8 cellular contexts compared by ENCODE assay signal in the genomic region with DNA sequence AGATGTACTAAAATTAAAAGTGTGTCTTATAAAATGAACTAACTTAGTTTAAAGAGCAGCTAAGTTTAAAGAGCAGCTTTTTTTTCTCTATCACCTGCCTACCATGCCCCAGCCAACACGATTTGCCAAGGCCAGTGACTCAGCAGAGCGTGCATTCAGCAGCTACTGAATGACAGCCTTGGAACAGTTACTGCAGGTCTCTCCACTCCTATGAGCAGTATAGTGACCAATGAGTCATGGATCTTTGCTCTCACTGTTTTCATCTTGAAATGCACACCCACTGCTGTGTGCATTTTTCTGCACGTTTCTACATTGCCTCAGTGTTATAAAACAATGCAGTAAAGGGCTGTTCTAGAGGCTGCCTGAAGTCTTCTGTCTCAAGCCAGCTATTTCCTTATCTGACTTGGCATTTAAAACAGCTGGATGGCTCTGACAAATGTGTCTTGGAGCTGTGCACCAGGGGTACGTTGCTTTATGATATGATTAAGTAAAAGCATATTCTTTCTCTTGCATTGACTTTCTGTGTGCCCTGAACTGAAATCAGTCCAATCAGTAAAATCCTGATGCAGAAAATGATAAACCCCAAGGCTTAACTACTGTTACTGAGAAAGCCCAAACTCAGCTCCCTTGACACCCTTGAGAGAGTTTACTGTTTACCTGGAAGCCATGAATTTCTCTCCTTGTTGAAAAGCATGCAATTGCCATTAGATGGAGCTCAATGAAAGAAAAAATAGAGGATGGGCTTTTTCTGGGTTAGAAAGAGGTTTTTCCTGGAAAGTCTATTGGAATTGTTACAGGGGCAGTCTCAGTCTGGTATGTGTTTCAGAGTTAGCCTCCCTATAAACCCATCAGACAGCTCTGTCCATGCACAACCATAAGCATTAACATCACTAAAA.
DNase-seq lines count a peak whose midpoint lies in the region; ATAC-seq and TF ChIP-seq lines count a peak whose summit lies in the region.

No MANE protein-coding gene starts in this region.

- peaks cover 26% of the 10 kb centered on the region for H3K4me1 ChIP-seq in GM23338 (ENCODE audit: insufficient read depth)

- no peaks in the 10 kb centered on the region for H3K36me3 ChIP-seq in GM23338 (ENCODE audit: insufficient read depth)

- TF ChIP-seq CTCF in GM23338 (conservative IDR thresholded peaks at IDR 0.05; ENCODE audit: low read depth in 2 of 2) (no peak; a peak in 1 of 4 replicates), fibroblast of mammary gland (conservative IDR thresholded peaks at IDR 0.05; ENCODE audit: control insufficient read depth, insufficient read depth, low read depth, low read length) (peak; percentile 12)

- H3K79me2 ChIP-seq in GM23338 (replicated peaks; ENCODE audit: insufficient read depth), result no peaks in the 10 kb centered on the region

- peak overlapping the region; percentile 65; the same call in 1 of the 2 replicates for H3K27ac Mint-ChIP-seq in GM23338

- H2AFZ ChIP-seq in GM23338, result peak overlapping the region; percentile 90; the same call in 1 of the 2 replicates

- no peaks in the 10 kb centered on the region for H3K27me3 ChIP-seq in GM23338 (ENCODE audit: insufficient read depth)

- H3K9me2 ChIP-seq in GM23338 (ENCODE audit: insufficient read depth), result no peaks in the 10 kb centered on the region; the same call in 1 of the 2 replicates

- H3K4me3 ChIP-seq in GM23338, result no peak overlapping the region
- H3K4me3 ChIP-seq in fibroblast of mammary gland (ENCODE audit: control insufficient read depth, low read depth, low read length), result no peak overlapping the region

- H3K4me1 Mint-ChIP-seq in GM23338, result peaks cover 31% of the 10 kb centered on the region; the same call in 2 of the 3 replicates

- no peaks in the 10 kb centered on the region for H3F3A ChIP-seq in GM23338 (replicated peaks; ENCODE audit: low read depth)

- H3K27ac ChIP-seq in GM23338 (ENCODE audit: low read depth), result no peak overlapping the region

- H3K9me3 Mint-ChIP-seq in GM23338, result peaks cover 21% of the 10 kb centered on the region; the same call in 2 of the 3 replicates

- H3K4me2 ChIP-seq in GM23338, result no peak overlapping the region

- ATAC-seq in GM23338 (peak; percentile 57; the same call in 2 of the 3 replicates), GM19328 (IDR thresholded peaks at IDR 0.05; ENCODE audit: unreplicated experiment) (no peak), GM21367 (IDR thresholded peaks at IDR 0.05; ENCODE audit: unreplicated experiment) (no peak)

- no peaks in the 10 kb centered on the region for H3K27me3 Mint-ChIP-seq in GM23338 (ENCODE audit: insufficient read depth, low read depth, poor library complexity)

- no peak for DNase-seq in GM23338 (ENCODE audit: low spot score)
- peak; percentile 88 for DNase-seq in OCI-M1 (lab: John Stamatoyannopoulos, UW)
- DNase-seq in fibroblast of mammary gland (ENCODE audit: low read depth), result peak; percentile 75
- peak; percentile 10 for DNase-seq in non-pigmented ciliary epithelial cell (ENCODE audit: low read depth)
- DNase-seq in CD1c-positive myeloid dendritic cell (ENCODE audit: extremely low spot score), result no peak
- no peak for DNase-seq in T1000 (lab: John Stamatoyannopoulos, UW)

- H3K36me3 Mint-ChIP-seq in GM23338 (ENCODE audit: low read depth), result peaks cover 7% of the 10 kb centered on the region; the same call in 1 of the 3 replicates

- no peaks in the 10 kb centered on the region for H4K20me1 ChIP-seq in GM23338 (replicated peaks; ENCODE audit: insufficient read depth)

- H3K4me3 Mint-ChIP-seq in GM23338, result no peak overlapping the region

TF ChIP-seq in GM23338, 12 proteins besides CTCF, POLR2A, EP300 and RAD21:
- TF ChIP-seq ZNF331 (CRISPR knock-in tag; IDR thresholded peaks at IDR 0.05; ENCODE audit: low read depth) (no peak), NANOG (IDR thresholded peaks at IDR 0.05; ENCODE audit: borderline replicate concordance) (no peak), STAT1 (IDR thresholded peaks at IDR 0.05; ENCODE audit: unreplicated experiment) (no peak), EZH2 (IDR thresholded peaks at IDR 0.05; ENCODE audit: low read depth, unreplicated experiment) (no peak), CREB1 (CRISPR knock-in tag; IDR thresholded peaks at IDR 0.05; ENCODE audit: low read depth) (no peak), ZNF114 (CRISPR knock-in tag; IDR thresholded peaks at IDR 0.05) (no peak), EZH2phosphoT487 (IDR thresholded peaks at IDR 0.05; ENCODE audit: unreplicated experiment) (no peak)
- TF ChIP-seq, protein P1, sequence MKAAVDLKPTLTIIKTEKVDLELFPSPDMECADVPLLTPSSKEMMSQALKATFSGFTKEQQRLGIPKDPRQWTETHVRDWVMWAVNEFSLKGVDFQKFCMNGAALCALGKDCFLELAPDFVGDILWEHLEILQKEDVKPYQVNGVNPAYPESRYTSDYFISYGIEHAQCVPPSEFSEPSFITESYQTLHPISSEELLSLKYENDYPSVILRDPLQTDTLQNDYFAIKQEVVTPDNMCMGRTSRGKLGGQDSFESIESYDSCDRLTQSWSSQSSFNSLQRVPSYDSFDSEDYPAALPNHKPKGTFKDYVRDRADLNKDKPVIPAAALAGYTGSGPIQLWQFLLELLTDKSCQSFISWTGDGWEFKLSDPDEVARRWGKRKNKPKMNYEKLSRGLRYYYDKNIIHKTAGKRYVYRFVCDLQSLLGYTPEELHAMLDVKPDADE (IDR thresholded peaks at IDR 0.05), result no peak

Comparison
In these comparisons a context has a peak if more than half of its experiments do, and no peak if none do; other contexts are left out.
1. DNase-seq: peak in OCI-M1 (single experiment), fibroblast of mammary gland (single experiment) and non-pigmented ciliary epithelial cell (single experiment); none in GM23338 (single experiment), CD1c-positive myeloid dendritic cell (single experiment) and T1000 (single experiment).